8 cellular contexts compared by ENCODE assay signal in the genomic region with DNA sequence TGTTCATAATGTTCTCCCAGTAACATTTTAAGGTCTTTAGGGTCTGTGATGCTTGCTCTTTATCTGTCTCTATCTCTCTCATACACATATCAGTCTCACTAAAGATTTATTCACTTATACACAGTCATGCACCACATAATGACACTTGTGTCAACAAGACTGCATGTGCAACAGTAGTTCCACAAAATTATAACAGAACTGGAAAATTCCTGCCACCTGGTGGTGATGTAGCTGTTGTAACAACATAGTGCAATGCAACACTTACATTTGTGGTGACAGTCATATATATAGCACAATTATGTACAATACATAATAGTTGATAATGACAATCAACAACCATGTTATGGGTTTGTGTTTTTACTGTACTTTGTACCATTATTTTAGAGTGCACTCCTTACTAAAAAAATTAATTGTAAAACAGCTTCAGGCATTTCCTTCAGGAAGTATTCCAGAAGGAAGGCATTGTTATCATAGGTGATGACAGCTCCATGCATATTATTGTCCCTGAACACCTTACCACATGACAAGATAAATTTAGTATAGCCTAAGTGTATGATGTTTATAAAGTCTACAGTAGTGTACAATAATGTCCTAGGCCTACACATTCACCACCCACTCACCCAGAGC. TPM values are rescaled to one million over a fixed set of nuclear protein-coding genes. Genes with fewer than 3 reads are reported as not detected.
DNase-seq lines count a peak whose midpoint lies in the region; ATAC-seq lines count a peak whose summit lies in the region.

No MANE protein-coding gene starts in this region.

- H3K9me3 ChIP-seq in SK-N-MC (ENCODE audit: low read depth, low read length) = no peaks in the 10 kb centered on the region

- H3K9ac ChIP-seq in SK-N-MC (ENCODE audit: insufficient read length) = no peak overlapping the region

- no peak overlapping the region for H3K4me3 ChIP-seq in SK-N-MC
- H3K4me3 ChIP-seq in H7 (ENCODE audit: insufficient read depth, low read depth, low read length) = no peak overlapping the region

- no peak overlapping the region for H3K27ac ChIP-seq in SK-N-MC

- peak; percentile 73 for DNase-seq in DMS153 treated with DMSO at 0.1 percent for 48 hours (lab: John Stamatoyannopoulos, UW; ENCODE audit: unreplicated experiment)
- peak; percentile 46 for DNase-seq in HuH-7 (ENCODE audit: low spot score)
- DNase-seq in SK-N-MC (ENCODE audit: low read depth, low spot score) = peak; percentile 8
- DNase-seq in iris pigment epithelial cell (ENCODE audit: low read depth) = peak; percentile 26
- DNase-seq in H7 = no peak
- DNase-seq in 8988T = no peak

- no peaks in the 10 kb centered on the region for H3K27me3 ChIP-seq in H7 (ENCODE audit: control insufficient read depth, insufficient read depth, low read length)

- H3K36me3 ChIP-seq in SK-N-MC (ENCODE audit: insufficient read depth, low read length) (no peaks in the 10 kb centered on the region), H7 (replicated peaks; ENCODE audit: control insufficient read depth, insufficient read depth, low read length) (no peaks in the 10 kb centered on the region)

- ATAC-seq in GM21717 (IDR thresholded peaks at IDR 0.05; ENCODE audit: unreplicated experiment) (no peak), HG03097 (IDR thresholded peaks at IDR 0.05; ENCODE audit: low FRiP score, unreplicated experiment) (no peak)

RNA-seq across cellular contexts. Expression of a gene that starts 8.1 kb away (rescaled TPM):
- total RNA-seq in H7 (2014; rRNA removed; shearing (Covaris generic)) = 0.11 and 0.28 TPM in 2 replicates

RNA-seq across cellular contexts. Expression of a gene that starts 24.0 kb away (rescaled TPM):
- not detected in 2 replicates for total RNA-seq in H7 (2014; rRNA removed; shearing (Covaris generic))

Comparison
In these comparisons a context has a peak if more than half of its experiments do, and no peak if none do; other contexts are left out.
1. DNase-seq: peak in DMS153 treated with DMSO at 0.1 percent for 48 hours (single experiment), HuH-7 (single experiment), SK-N-MC (single experiment) and iris pigment epithelial cell (single experiment); none in H7 (single experiment) and 8988T (single experiment).